ENCODE assay signal across 6 cellular contexts in genomic region chr11:66253081-66253480, GRCh38. TPM values are rescaled to one million over a fixed set of nuclear protein-coding genes. Genes with fewer than 3 reads are reported as not detected.
"Had no signal": no experiment of that assay in that cellular context is flagged by ENCODE, and none has a peak within 500 bp of the region (broad histone marks: within the 10 kb centered on the region; RNA-seq: fewer than 3 reads in every experiment).

No MANE protein-coding gene starts in this region.

RNA-seq across cellular contexts. Expression of gene CNIH2, which starts 24.9 kb away (rescaled TPM):
- total RNA-seq: glomerular endothelial cell, skeletal muscle tissue had no signal

RNA-seq across cellular contexts. Expression of gene TMEM151A, which starts 38.6 kb away (rescaled TPM):
- total RNA-seq: esophagus mucosa, lower leg skin, pulmonary artery endothelial cell, skeletal muscle tissue had no signal
- polyA plus RNA-seq: fibroblast of lung had no signal
